Comparison of ENCODE assay signal across 23 cellular contexts in the genomic region with DNA sequence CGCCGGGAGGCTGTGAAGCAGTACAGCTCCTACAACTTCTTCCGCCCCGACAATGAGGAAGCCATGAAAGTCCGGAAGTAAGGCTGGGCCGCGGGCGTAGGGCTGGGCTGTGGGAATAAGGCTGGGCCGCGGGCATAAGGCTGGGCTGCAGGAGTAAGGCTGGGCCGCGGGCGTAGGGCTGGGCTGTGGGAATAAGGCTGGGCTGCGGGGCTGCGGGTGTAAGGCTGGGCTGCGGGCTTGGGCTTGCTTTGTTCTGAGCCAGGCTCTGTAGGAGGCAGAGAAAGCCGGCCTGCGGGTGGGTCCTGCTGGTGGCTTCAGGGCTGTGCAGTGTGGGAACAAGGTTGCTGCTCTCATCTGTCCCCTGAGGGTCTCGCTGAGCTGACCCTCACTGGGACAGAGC.
"Had no signal": no experiment of that assay in that cellular context is flagged by ENCODE, and none has a peak within 500 bp of the region (broad histone marks: within the 10 kb centered on the region; RNA-seq: fewer than 3 reads in every experiment).

No MANE protein-coding gene starts in this region.

- H3K4me1 ChIP-seq: prostate gland, right lobe of liver had no signal

- DNase-seq: activated CD4-positive, alpha-beta T cell treated with anti-CD3 and anti-CD28 coated beads, Interleukin-2, amount 10 ng/mL, durations not matched to agents 7 days and 5 days; activated CD8-positive, alpha-beta T cell treated with anti-CD3 and anti-CD28 coated beads, Interleukin-2, amount 10 ng/mL, durations not matched to agents 7 days and 5 days; activated naive CD4-positive, alpha-beta T cell treated with anti-CD3 and anti-CD28 coated beads, Interleukin-2, amount 10 ng/mL, durations not matched to agents 7 days and 5 days; activated T-cell treated with anti-CD3 and anti-CD28 coated beads, Interleukin-2, amount 50 U/mL, for 24 hours; aorta; cerebellar nuclear complex; effector CD8-positive, alpha-beta T cell; esophagus squamous epithelium; islet precursor cell; midbrain; occipital lobe; small intestine; stimulated activated CD4-positive, alpha-beta T cell treated with anti-CD3 and anti-CD28 coated beads, Interleukin-4, amount 100 ng/mL, for 1 hour; stimulated activated naive CD8-positive, alpha-beta T cell treated with anti-CD3 and anti-CD28 coated beads, Interleukin-15, amount 100 ng/mL, for 72 hours; T-cell; T-helper 9 cell; upper lobe of right lung had no signal

- H3K27ac ChIP-seq: esophagus squamous epithelium, hepatocyte, prostate gland, right lobe of liver, upper lobe of right lung had no signal

- ATAC-seq: activated CD8-positive, alpha-beta T cell treated with anti-CD3 and anti-CD28 coated beads, Interleukin-2, amount 10 ng/mL, durations not matched to agents 7 days and 5 days; left lobe of liver; stimulated activated naive CD8-positive, alpha-beta T cell treated with anti-CD3 and anti-CD28 coated beads, Interleukin-15, amount 100 ng/mL, for 72 hours; upper lobe of right lung had no signal

- H3K4me3 ChIP-seq: esophagus squamous epithelium, hepatocyte, prostate gland, right lobe of liver, upper lobe of right lung had no signal

- H3K4me2 ChIP-seq: hepatocyte had no signal

- H3K4me3 Mint-ChIP-seq: activated CD4-positive, alpha-beta T cell treated with anti-CD3 and anti-CD28 coated beads, Interleukin-2, amount 10 ng/mL, durations not matched to agents 7 days and 5 days; activated CD8-positive, alpha-beta T cell treated with anti-CD3 and anti-CD28 coated beads, Interleukin-2, amount 10 ng/mL, durations not matched to agents 7 days and 5 days; activated naive CD4-positive, alpha-beta T cell treated with anti-CD3 and anti-CD28 coated beads, Interleukin-2, amount 10 ng/mL, durations not matched to agents 7 days and 5 days; activated T-cell treated with anti-CD3 and anti-CD28 coated beads, Interleukin-2, amount 50 U/mL, for 24 hours; dendritic cell treated with granulocyte-macrophage colony-stimulating factor and Interleukin-4, amounts not matched to agents 40 ng/mL and 50 ng/mL, for 4 days; nephron; stimulated activated naive CD8-positive, alpha-beta T cell treated with anti-CD3 and anti-CD28 coated beads, Interleukin-15, amount 100 ng/mL, for 72 hours; T-cell had no signal

- H2AFZ ChIP-seq: hepatocyte had no signal

- H3K9me3 ChIP-seq: esophagus squamous epithelium, prostate gland, right lobe of liver, upper lobe of right lung had no signal

- H3K9me3 Mint-ChIP-seq: activated CD4-positive, alpha-beta T cell treated with anti-CD3 and anti-CD28 coated beads, Interleukin-2, amount 10 ng/mL, durations not matched to agents 7 days and 5 days; activated naive CD4-positive, alpha-beta T cell treated with anti-CD3 and anti-CD28 coated beads, Interleukin-2, amount 10 ng/mL, durations not matched to agents 7 days and 5 days; activated T-cell treated with anti-CD3 and anti-CD28 coated beads, Interleukin-2, amount 50 U/mL, for 24 hours; dendritic cell treated with granulocyte-macrophage colony-stimulating factor and Interleukin-4, amounts not matched to agents 40 ng/mL and 50 ng/mL, for 4 days; nephron; stimulated activated naive CD8-positive, alpha-beta T cell treated with anti-CD3 and anti-CD28 coated beads, Interleukin-15, amount 100 ng/mL, for 72 hours; T-cell had no signal

- H3K27ac Mint-ChIP-seq: activated CD4-positive, alpha-beta T cell treated with anti-CD3 and anti-CD28 coated beads, Interleukin-2, amount 10 ng/mL, durations not matched to agents 7 days and 5 days; activated CD8-positive, alpha-beta T cell treated with anti-CD3 and anti-CD28 coated beads, Interleukin-2, amount 10 ng/mL, durations not matched to agents 7 days and 5 days; activated naive CD4-positive, alpha-beta T cell treated with anti-CD3 and anti-CD28 coated beads, Interleukin-2, amount 10 ng/mL, durations not matched to agents 7 days and 5 days; activated T-cell treated with anti-CD3 and anti-CD28 coated beads, Interleukin-2, amount 50 U/mL, for 24 hours; dendritic cell treated with granulocyte-macrophage colony-stimulating factor and Interleukin-4, amounts not matched to agents 40 ng/mL and 50 ng/mL, for 4 days; nephron; stimulated activated naive CD8-positive, alpha-beta T cell treated with anti-CD3 and anti-CD28 coated beads, Interleukin-15, amount 100 ng/mL, for 72 hours; T-cell had no signal

- H3K27me3 ChIP-seq: esophagus squamous epithelium, hepatocyte, right lobe of liver, upper lobe of right lung had no signal

- H3K27me3 Mint-ChIP-seq: activated CD4-positive, alpha-beta T cell treated with anti-CD3 and anti-CD28 coated beads, Interleukin-2, amount 10 ng/mL, durations not matched to agents 7 days and 5 days; activated naive CD4-positive, alpha-beta T cell treated with anti-CD3 and anti-CD28 coated beads, Interleukin-2, amount 10 ng/mL, durations not matched to agents 7 days and 5 days; activated T-cell treated with anti-CD3 and anti-CD28 coated beads, Interleukin-2, amount 50 U/mL, for 24 hours; dendritic cell treated with granulocyte-macrophage colony-stimulating factor and Interleukin-4, amounts not matched to agents 40 ng/mL and 50 ng/mL, for 4 days; stimulated activated naive CD8-positive, alpha-beta T cell treated with anti-CD3 and anti-CD28 coated beads, Interleukin-15, amount 100 ng/mL, for 72 hours; T-cell had no signal
